Comparison of ENCODE assay signal across 9 cellular contexts in genomic region chr6:33198853-33199436, GRCh38. TPM values are rescaled to one million over a fixed set of nuclear protein-coding genes. Genes with fewer than 3 reads are reported as not detected.
DNase-seq lines count a peak whose midpoint lies in the region; ATAC-seq and TF ChIP-seq lines count a peak whose summit lies in the region.
"Had no signal": no experiment of that assay in that cellular context is flagged by ENCODE, and none has a peak within 500 bp of the region (broad histone marks: within the 10 kb centered on the region; RNA-seq: fewer than 3 reads in every experiment).

No MANE protein-coding gene starts in this region.

- H3K27ac ChIP-seq in Peyer's patch (peak overlapping the region in 2 of 4 donors; percentile 94 to 96), psoas muscle (peak overlapping the region; percentile 92)

- no peaks in the 10 kb centered on the region for H3K27me3 ChIP-seq in GM06990 (replicated peaks; ENCODE audit: control insufficient read depth, insufficient read depth, low read length)
- H3K27me3 ChIP-seq in Peyer's patch: no peaks in the 10 kb centered on the region
- no peaks in the 10 kb centered on the region for H3K27me3 ChIP-seq in psoas muscle (ENCODE audit: insufficient read depth in 3 of 3, low read length in 2 of 3)

- intact Hi-C loops in psoas muscle (cut with DNase I): loop anchor here in 1 of 2 donors (10.0 kb wide), 1 partner anchor 1004 kb away; the partner anchor contains the start of genes GPSM3 and PBX2

- DNase-seq in GM06990 (ENCODE audit: extremely low read depth, insufficient read length): no peak
- DNase-seq in Peyer's patch: no peak
- no peak for DNase-seq in epithelial cell of proximal tubule (ENCODE audit: low read depth)
- peak in 1 of 2 donors; percentile 35 for DNase-seq in psoas muscle
- DNase-seq in DMS79 treated with DMSO at 0.1 percent for 48 hours (lab: John Stamatoyannopoulos, UW): no peak
- DNase-seq in activated gamma-delta T cell treated with Interleukin-2 at 50 U/mL for 16 hours: no peak
- DNase-seq in HK-2 (ENCODE audit: unreplicated experiment): no peak
- DNase-seq: anterior cingulate cortex had no signal

- no peak for TF ChIP-seq CTCF in GM06990 (IDR thresholded peaks at IDR 0.05; ENCODE audit: insufficient read depth, low read length, poor library complexity, severe bottlenecking)
- TF ChIP-seq CTCF in Peyer's patch (IDR thresholded peaks at IDR 0.05): no peak
- no peak for TF ChIP-seq CTCF in epithelial cell of proximal tubule (conservative IDR thresholded peaks at IDR 0.05; ENCODE audit: low read depth, low read length)
- TF ChIP-seq CTCF in psoas muscle (IDR thresholded peaks at IDR 0.05): no peak

- H3K9me3 ChIP-seq in Peyer's patch (no peaks in the 10 kb centered on the region), psoas muscle (no peaks in the 10 kb centered on the region)

- H3K4me3 ChIP-seq in GM06990 (replicated peaks; ENCODE audit: low read depth, low read length) (peak overlapping the region; percentile 97), Peyer's patch (peak overlapping the region in 3 of 4 donors; percentile 76 to 94 (median 91)), epithelial cell of proximal tubule (ENCODE audit: low read depth, low read length) (peak overlapping the region; percentile 86), psoas muscle (peak overlapping the region; percentile 81)

- ATAC-seq in psoas muscle (no peak), GM21723 (IDR thresholded peaks at IDR 0.05; ENCODE audit: unreplicated experiment) (no peak)

- 23 to 30% (median 23%) methylated on average over 3 of the region's 3 CpGs for WGBS in psoas muscle, 3 donors

- H3K36me3 ChIP-seq in GM06990 (ENCODE audit: control insufficient read depth, insufficient read depth, low read length): peaks cover 30% of the 10 kb centered on the region
- peaks cover 0 to 53% (median 3%) of the 10 kb centered on the region in 3 donors for H3K36me3 ChIP-seq in Peyer's patch
- H3K36me3 ChIP-seq in psoas muscle (ENCODE audit: insufficient read depth in 1 of 2, low read depth in 1 of 2): peaks cover 14 to 64% of the 10 kb centered on the region in 2 donors

- H3K4me1 ChIP-seq in Peyer's patch (peaks cover 0 to 43% (median 18%) of the 10 kb centered on the region in 4 donors), psoas muscle (peaks cover 30% of the 10 kb centered on the region)

- TF ChIP-seq POLR2A in Peyer's patch (IDR thresholded peaks at IDR 0.05): no peak

RNA-seq across cellular contexts. Expression of gene RXRB, which starts 1.5 kb away (rescaled TPM):
- total RNA-seq in Peyer's patch (10 to 100 TPM; 23.1 to 56.7 (median 36.6) TPM), epithelial cell of proximal tubule (15.0 and 15.1 TPM in 2 replicates), psoas muscle (10 to 100 TPM; 31.3 to 43.7 (median 36.0) TPM)
- 10 to 100 TPM; 19.2 to 45.9 (median 29.3) TPM for polyA plus RNA-seq in psoas muscle

RNA-seq across cellular contexts. Expression of gene SLC39A7, which starts 1.7 kb away (rescaled TPM):
- total RNA-seq in Peyer's patch (10 to 100 TPM; 33.8 to 99.0 (median 55.0) TPM), epithelial cell of proximal tubule (70.8 and 97.8 TPM in 2 replicates), psoas muscle (10 to 100 TPM; 17.6 to 41.4 (median 28.4) TPM)
- 100 to 1,000 TPM in 1 of 3 donors, 10 to 100 TPM in 2; 44.8 to 126 (median 53.5) TPM for polyA plus RNA-seq in psoas muscle

RNA-seq across cellular contexts. Expression of gene HSD17B8, which starts 5.5 kb away (rescaled TPM):
- total RNA-seq in Peyer's patch: 10 to 100 TPM; 26.4 to 58.0 (median 44.0) TPM
- 16.3 and 16.9 TPM in 2 replicates for total RNA-seq in epithelial cell of proximal tubule
- 10 to 100 TPM in 3 of 4 donors, 1 to 10 TPM in 1; 5.3 to 18.9 (median 11.9) TPM for total RNA-seq in psoas muscle
- polyA plus RNA-seq in psoas muscle: 10 to 100 TPM in 2 of 3 donors, 1 to 10 TPM in 1; 9.6 to 12.3 (median 10.2) TPM

RNA-seq across cellular contexts. Expression of gene COL11A2, which starts 6.7 kb away (rescaled TPM):
- 1 to 10 TPM in 1 of 4 donors, under 1 TPM in 2, not detected in 1; 0.18 to 2.5 (median 0.54) TPM for total RNA-seq in Peyer's patch
- 0.06 and 0.07 TPM in 2 replicates for total RNA-seq in epithelial cell of proximal tubule
- total RNA-seq in psoas muscle: 1 to 10 TPM in 1 of 4 donors, under 1 TPM in 3; 0.27 to 1.3 (median 0.51) TPM
- under 1 TPM; 0.35 to 0.69 (median 0.61) TPM for polyA plus RNA-seq in psoas muscle

RNA-seq across cellular contexts. Expression of gene RING1, which starts 9.4 kb away (rescaled TPM):
- total RNA-seq in Peyer's patch (10 to 100 TPM; 18.2 to 38.0 (median 20.7) TPM), epithelial cell of proximal tubule (11.3 and 17.2 TPM in 2 replicates), psoas muscle (10 to 100 TPM; 27.9 to 31.6 (median 29.1) TPM)
- polyA plus RNA-seq in psoas muscle: 10 to 100 TPM; 29.9 to 39.4 (median 34.6) TPM
